In genomic region chr5:140302786-140303639, GRCh38 we compare ENCODE assay signal across 8 cellular contexts. TPM values are rescaled to one million over a fixed set of nuclear protein-coding genes. Genes with fewer than 3 reads are reported as not detected.
DNase-seq lines count a peak whose midpoint lies in the region; ATAC-seq and TF ChIP-seq lines count a peak whose summit lies in the region.

Gene PFDN1, minus strand, starts transcription at chr5:140303101. Its CDS starts 28 bp downstream, at chr5:140303073.

- DNase-seq in AG04449 (ENCODE audit: low read depth, low spot score) (peak; percentile 69), NCI-H345 (lab: John Stamatoyannopoulos, UW) (peak; percentile 95), activated B cell treated with CpG ODN at 0.5 μM for 24 hours (peak; percentile 76), caudate nucleus (lab: John Stamatoyannopoulos, UW) (peak; percentile 40 to 95 (median 88)), inferior parietal cortex (ENCODE audit: extremely low spot score) (peak; percentile 99), spleen (peak; percentile 96)

- CTCF ChIA-PET in AG04449 (lab: Yijun Ruan, JAX) (interaction anchor here (0.8 to 2.6 kb wide), 5 partner anchors 14 to 58 kb away, joined by 3 to 11 read pairs (median 6); partner anchors contain the start of gene HBEGF), activated B cell treated with CpG ODN at 0.5 μM for 24 hours (lab: Charles Lee) (interaction anchor here (1.3 to 2.0 kb wide), 3 partner anchors 44 to 59 kb away, joined by 4 to 6 read pairs (median 5); partner anchors contain the start of gene HBEGF)

- peak; percentile 94 for ATAC-seq in GM18907 (IDR thresholded peaks at IDR 0.05; ENCODE audit: unreplicated experiment)
- peak; percentile 94 for ATAC-seq in HG03175 (IDR thresholded peaks at IDR 0.05; ENCODE audit: unreplicated experiment)
- peak; percentile 99 for ATAC-seq in activated B cell treated with CpG ODN at 0.5 μM for 24 hours (ENCODE audit: low read depth)

- H3K9me3 ChIP-seq in spleen = no peaks in the 10 kb centered on the region

- 1 to 2% (median 1%) methylated on average over 29 to 30 of the region's 30 CpGs for WGBS in spleen, 5 donors

- TF ChIP-seq CTCF in AG04449 (IDR thresholded peaks at IDR 0.05; ENCODE audit: insufficient read depth, low read length, missing control alignments) (no peak), activated B cell treated with CpG ODN at 0.5 μM for 24 hours (IDR thresholded peaks at IDR 0.05) (no peak), spleen (IDR thresholded peaks at IDR 0.05 in 8 of 11, conservative IDR thresholded peaks at IDR 0.05 in 3 of 11) (no peak)

- no peak for TF ChIP-seq POLR2A in spleen (IDR thresholded peaks at IDR 0.05)

- H3K4me3 ChIP-seq in AG04449 (ENCODE audit: low read depth, low read length) (peak within 1 kb of the TSS; percentile 83), spleen (peak within 1 kb of the TSS; percentile 63 to 92 (median 70))

- peaks cover 9 to 55% (median 33%) of the 10 kb centered on the region in 6 donors for H3K4me1 ChIP-seq in spleen

- intact Hi-C loops in activated B cell treated with CpG ODN at 0.5 μM for 24 hours (cut with micrococcal nuclease) = loop anchor here (1.0 to 5.0 kb wide), 6 partner anchors 19 to 1836 kb away; partner anchors contain the start of genes ANKHD1, CYSTM1, EGR1 and HBEGF
- intact Hi-C loops in spleen (cut with DNase I; ENCODE audit: low total_unique reads) = no loop called here

- H3K9me3 Mint-ChIP-seq in activated B cell treated with CpG ODN at 0.5 μM for 24 hours = no peaks in the 10 kb centered on the region

- H3K27me3 ChIP-seq in spleen (replicated peaks in 1 of 7) = no peaks in the 10 kb centered on the region

- H3K27ac ChIP-seq in caudate nucleus (ENCODE audit: low read depth, low read length) = peak within 1 kb of the TSS; percentile 92
- peak within 1 kb of the TSS; percentile 43 to 87 (median 82) for H3K27ac ChIP-seq in spleen

- H3K4me3 Mint-ChIP-seq in activated B cell treated with CpG ODN at 0.5 μM for 24 hours = peak within 1 kb of the TSS; percentile 99

- peaks cover 0 to 24% (median 19%) of the 10 kb centered on the region in 6 donors for H3K36me3 ChIP-seq in spleen

- peaks cover 21% of the 10 kb centered on the region for H3K4me1 Mint-ChIP-seq in activated B cell treated with CpG ODN at 0.5 μM for 24 hours

- H3K27ac Mint-ChIP-seq in activated B cell treated with CpG ODN at 0.5 μM for 24 hours = peak within 1 kb of the TSS; percentile 97

- peaks cover 3% of the 10 kb centered on the region for H3K27me3 Mint-ChIP-seq in activated B cell treated with CpG ODN at 0.5 μM for 24 hours

- H3K36me3 Mint-ChIP-seq in activated B cell treated with CpG ODN at 0.5 μM for 24 hours (ENCODE audit: low read depth) = peaks cover 24% of the 10 kb centered on the region

- POLR2A ChIA-PET in AG04449 (lab: Yijun Ruan, JAX) = interaction anchor here (1.3 to 1.5 kb wide), 3 partner anchors 8 to 43 kb away, joined by 5 to 12 read pairs (median 7); partner anchors contain the start of gene HBEGF
- POLR2A ChIA-PET in activated B cell treated with CpG ODN at 0.5 μM for 24 hours (lab: Charles Lee) = interaction anchor here (0.6 to 1.4 kb wide), 6 partner anchors 12 to 127 kb away, joined by 3 to 7 read pairs (median 4); partner anchors contain the start of genes ANKHD1 and HBEGF

RNA-seq across cellular contexts. Expression of gene PFDN1, which starts in this region (rescaled TPM):
- total RNA-seq in activated B cell treated with CpG ODN at 0.5 μM for 24 hours (38.2 and 38.4 TPM in 2 replicates), spleen (10 to 100 TPM; 38.0 to 77.3 (median 41.2) TPM)
- polyA plus RNA-seq in spleen = 10 to 100 TPM; 62.8 to 82.1 (median 77.9) TPM

Comparison
In these comparisons a context has a peak if more than half of its experiments do, and no peak if none do; other contexts are left out.
1. Peak in every context shown above with its lines: DNase-seq, ATAC-seq, H3K4me3 ChIP-seq and H3K27ac ChIP-seq.